ENCODE assay signal across 1 cellular context in the genomic region with DNA sequence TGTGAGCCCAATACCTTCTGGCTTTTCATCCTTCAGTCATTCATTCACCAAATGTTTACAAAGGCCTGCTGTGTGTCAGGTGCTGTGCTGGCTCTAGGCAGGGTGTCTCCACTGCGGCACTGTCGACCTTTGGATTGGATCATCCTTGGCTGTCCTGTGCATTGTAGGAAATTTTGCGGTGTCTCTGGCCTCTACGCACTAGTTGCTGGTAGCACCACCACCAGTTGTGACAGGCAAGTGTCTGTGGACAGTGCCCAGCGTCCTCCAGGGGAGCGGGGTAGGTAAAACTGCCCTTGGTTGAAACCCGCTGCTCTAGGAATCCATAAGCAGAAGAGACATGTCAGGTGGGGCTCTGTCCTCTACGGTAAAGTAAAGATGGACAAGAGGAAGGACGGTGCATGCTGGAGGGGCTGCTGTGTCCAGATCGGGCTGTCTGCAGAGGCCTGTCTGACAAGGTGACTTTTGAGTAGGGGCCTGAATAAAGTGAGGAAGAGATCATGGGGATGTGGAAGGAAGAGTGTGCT.
TF ChIP-seq lines count a peak whose summit lies in the region.

No MANE protein-coding gene starts in this region.

TF ChIP-seq in HepG2, 621 proteins besides CTCF, POLR2A, EP300 and RAD21 (continued from another document and continues in another):
- TF ChIP-seq, protein P1, sequence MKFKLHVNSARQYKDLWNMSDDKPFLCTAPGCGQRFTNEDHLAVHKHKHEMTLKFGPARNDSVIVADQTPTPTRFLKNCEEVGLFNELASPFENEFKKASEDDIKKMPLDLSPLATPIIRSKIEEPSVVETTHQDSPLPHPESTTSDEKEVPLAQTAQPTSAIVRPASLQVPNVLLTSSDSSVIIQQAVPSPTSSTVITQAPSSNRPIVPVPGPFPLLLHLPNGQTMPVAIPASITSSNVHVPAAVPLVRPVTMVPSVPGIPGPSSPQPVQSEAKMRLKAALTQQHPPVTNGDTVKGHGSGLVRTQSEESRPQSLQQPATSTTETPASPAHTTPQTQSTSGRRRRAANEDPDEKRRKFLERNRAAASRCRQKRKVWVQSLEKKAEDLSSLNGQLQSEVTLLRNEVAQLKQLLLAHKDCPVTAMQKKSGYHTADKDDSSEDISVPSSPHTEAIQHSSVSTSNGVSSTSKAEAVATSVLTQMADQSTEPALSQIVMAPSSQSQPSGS (CRISPR knock-in tag; IDR thresholded peaks at IDR 0.05): no peak
- TF ChIP-seq ARHGAP35 (CRISPR knock-in tag; IDR thresholded peaks at IDR 0.05; ENCODE audit: borderline replicate concordance): no peak
- TF ChIP-seq, protein P2, sequence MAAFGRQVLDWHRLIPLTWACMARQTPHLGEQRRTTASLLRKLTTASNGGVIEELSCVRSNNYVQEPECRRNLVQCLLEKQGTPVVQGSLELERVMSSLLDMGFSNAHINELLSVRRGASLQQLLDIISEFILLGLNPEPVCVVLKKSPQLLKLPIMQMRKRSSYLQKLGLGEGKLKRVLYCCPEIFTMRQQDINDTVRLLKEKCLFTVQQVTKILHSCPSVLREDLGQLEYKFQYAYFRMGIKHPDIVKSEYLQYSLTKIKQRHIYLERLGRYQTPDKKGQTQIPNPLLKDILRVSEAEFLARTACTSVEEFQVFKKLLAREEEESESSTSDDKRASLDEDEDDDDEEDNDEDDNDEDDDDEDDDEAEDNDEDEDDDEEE (CRISPR knock-in tag; IDR thresholded peaks at IDR 0.05): no peak
- TF ChIP-seq, protein P3, sequence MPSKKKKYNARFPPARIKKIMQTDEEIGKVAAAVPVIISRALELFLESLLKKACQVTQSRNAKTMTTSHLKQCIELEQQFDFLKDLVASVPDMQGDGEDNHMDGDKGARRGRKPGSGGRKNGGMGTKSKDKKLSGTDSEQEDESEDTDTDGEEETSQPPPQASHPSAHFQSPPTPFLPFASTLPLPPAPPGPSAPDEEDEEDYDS (CRISPR knock-in tag; IDR thresholded peaks at IDR 0.05): peak; percentile 42; the same call in 1 of the 2 replicates
- TF ChIP-seq ZNF101 (CRISPR knock-in tag; IDR thresholded peaks at IDR 0.05; ENCODE audit: borderline replicate concordance, low read depth): no peak
- TF ChIP-seq GABPB1 (CRISPR knock-in tag; IDR thresholded peaks at IDR 0.05): no peak; the same call in 1 of the 2 replicates
- TF ChIP-seq, protein P4, sequence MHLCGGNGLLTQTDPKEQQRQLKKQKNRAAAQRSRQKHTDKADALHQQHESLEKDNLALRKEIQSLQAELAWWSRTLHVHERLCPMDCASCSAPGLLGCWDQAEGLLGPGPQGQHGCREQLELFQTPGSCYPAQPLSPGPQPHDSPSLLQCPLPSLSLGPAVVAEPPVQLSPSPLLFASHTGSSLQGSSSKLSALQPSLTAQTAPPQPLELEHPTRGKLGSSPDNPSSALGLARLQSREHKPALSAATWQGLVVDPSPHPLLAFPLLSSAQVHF (CRISPR knock-in tag; IDR thresholded peaks at IDR 0.05): no peak
- peak; percentile 20; the same call in 1 of the 2 replicates for TF ChIP-seq BHLHE40 (IDR thresholded peaks at IDR 0.05; ENCODE audit: low read length)
- TF ChIP-seq, protein P5, sequence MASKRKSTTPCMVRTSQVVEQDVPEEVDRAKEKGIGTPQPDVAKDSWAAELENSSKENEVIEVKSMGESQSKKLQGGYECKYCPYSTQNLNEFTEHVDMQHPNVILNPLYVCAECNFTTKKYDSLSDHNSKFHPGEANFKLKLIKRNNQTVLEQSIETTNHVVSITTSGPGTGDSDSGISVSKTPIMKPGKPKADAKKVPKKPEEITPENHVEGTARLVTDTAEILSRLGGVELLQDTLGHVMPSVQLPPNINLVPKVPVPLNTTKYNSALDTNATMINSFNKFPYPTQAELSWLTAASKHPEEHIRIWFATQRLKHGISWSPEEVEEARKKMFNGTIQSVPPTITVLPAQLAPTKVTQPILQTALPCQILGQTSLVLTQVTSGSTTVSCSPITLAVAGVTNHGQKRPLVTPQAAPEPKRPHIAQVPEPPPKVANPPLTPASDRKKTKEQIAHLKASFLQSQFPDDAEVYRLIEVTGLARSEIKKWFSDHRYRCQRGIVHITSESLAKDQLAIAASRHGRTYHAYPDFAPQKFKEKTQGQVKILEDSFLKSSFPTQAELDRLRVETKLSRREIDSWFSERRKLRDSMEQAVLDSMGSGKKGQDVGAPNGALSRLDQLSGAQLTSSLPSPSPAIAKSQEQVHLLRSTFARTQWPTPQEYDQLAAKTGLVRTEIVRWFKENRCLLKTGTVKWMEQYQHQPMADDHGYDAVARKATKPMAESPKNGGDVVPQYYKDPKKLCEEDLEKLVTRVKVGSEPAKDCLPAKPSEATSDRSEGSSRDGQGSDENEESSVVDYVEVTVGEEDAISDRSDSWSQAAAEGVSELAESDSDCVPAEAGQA (IDR thresholded peaks at IDR 0.05; ENCODE audit: low read depth): peak; percentile 53; the same call in 1 of the 2 replicates
- TF ChIP-seq, protein P5 (CRISPR knock-in tag; IDR thresholded peaks at IDR 0.05; ENCODE audit: borderline replicate concordance): no peak
- TF ChIP-seq, protein P6, sequence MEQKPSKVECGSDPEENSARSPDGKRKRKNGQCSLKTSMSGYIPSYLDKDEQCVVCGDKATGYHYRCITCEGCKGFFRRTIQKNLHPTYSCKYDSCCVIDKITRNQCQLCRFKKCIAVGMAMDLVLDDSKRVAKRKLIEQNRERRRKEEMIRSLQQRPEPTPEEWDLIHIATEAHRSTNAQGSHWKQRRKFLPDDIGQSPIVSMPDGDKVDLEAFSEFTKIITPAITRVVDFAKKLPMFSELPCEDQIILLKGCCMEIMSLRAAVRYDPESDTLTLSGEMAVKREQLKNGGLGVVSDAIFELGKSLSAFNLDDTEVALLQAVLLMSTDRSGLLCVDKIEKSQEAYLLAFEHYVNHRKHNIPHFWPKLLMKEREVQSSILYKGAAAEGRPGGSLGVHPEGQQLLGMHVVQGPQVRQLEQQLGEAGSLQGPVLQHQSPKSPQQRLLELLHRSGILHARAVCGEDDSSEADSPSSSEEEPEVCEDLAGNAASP (CRISPR knock-in tag; IDR thresholded peaks at IDR 0.05; ENCODE audit: borderline replicate concordance): peak; percentile 60; the same call in 1 of the 2 replicates
- TF ChIP-seq HNRNPL (IDR thresholded peaks at IDR 0.05; ENCODE audit: low read depth, low read length): no peak
- TF ChIP-seq ZSCAN9 (CRISPR knock-in tag; IDR thresholded peaks at IDR 0.05; ENCODE audit: borderline replicate concordance): peak; percentile 94
- TF ChIP-seq, protein P7, sequence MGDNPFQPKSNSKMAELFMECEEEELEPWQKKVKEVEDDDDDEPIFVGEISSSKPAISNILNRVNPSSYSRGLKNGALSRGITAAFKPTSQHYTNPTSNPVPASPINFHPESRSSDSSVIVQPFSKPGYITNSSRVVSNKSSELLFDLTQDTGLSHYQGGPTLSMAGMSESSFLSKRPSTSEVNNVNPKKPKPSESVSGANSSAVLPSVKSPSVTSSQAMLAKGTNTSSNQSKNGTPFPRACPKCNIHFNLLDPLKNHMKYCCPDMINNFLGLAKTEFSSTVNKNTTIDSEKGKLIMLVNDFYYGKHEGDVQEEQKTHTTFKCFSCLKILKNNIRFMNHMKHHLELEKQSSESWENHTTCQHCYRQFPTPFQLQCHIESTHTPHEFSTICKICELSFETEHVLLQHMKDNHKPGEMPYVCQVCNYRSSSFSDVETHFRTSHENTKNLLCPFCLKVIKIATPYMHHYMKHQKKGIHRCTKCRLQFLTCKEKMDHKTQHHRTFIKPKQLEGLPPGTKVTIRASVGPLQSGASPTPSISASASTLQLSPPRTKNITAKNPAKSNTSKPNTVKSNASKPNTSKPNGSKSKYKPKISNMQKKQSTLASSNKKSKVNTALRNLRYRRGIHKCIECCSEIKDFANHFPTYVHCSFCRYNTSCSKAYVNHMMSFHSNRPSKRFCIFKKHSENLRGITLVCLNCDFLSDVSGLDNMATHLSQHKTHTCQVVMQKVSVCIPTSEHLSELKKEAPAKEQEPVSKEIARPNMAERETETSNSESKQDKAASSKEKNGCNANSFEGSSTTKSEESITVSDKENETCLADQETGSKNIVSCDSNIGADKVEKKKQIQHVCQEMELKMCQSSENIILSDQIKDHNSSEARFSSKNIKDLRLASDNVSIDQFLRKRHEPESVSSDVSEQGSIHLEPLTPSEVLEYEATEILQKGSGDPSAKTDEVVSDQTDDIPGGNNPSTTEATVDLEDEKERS (CRISPR knock-in tag; IDR thresholded peaks at IDR 0.05): 0 out of 2 replicates have a peak, but pooled peaks have one; percentile 24
- peak; percentile 100 for TF ChIP-seq ZNF768 (CRISPR knock-in tag; IDR thresholded peaks at IDR 0.05)
- TF ChIP-seq, protein P8, sequence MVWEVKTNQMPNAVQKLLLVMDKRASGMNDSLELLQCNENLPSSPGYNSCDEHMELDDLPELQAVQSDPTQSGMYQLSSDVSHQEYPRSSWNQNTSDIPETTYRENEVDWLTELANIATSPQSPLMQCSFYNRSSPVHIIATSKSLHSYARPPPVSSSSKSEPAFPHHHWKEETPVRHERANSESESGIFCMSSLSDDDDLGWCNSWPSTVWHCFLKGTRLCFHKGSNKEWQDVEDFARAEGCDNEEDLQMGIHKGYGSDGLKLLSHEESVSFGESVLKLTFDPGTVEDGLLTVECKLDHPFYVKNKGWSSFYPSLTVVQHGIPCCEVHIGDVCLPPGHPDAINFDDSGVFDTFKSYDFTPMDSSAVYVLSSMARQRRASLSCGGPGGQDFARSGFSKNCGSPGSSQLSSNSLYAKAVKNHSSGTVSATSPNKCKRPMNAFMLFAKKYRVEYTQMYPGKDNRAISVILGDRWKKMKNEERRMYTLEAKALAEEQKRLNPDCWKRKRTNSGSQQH (CRISPR knock-in tag; IDR thresholded peaks at IDR 0.05; ENCODE audit: low read depth): peak; percentile 90; the same call in 1 of the 2 replicates
- TF ChIP-seq ZNF749 (CRISPR knock-in tag; IDR thresholded peaks at IDR 0.05; ENCODE audit: borderline replicate concordance): peak; percentile 17; the same call in 1 of the 2 replicates
- TF ChIP-seq FOXP1 (IDR thresholded peaks at IDR 0.05): no peak
- peak; percentile 67; the same call in 1 of the 2 replicates for TF ChIP-seq FOXP1 (CRISPR knock-in tag; IDR thresholded peaks at IDR 0.05)
- 0 out of 2 replicates have a peak, but pooled peaks have one; percentile 54 for TF ChIP-seq DMAP1 (CRISPR knock-in tag; IDR thresholded peaks at IDR 0.05)
- no peak for TF ChIP-seq ATF7-NPFF (CRISPR knock-in tag; IDR thresholded peaks at IDR 0.05; ENCODE audit: low read depth)
- no peak for TF ChIP-seq IKZF4 (CRISPR knock-in tag; IDR thresholded peaks at IDR 0.05; ENCODE audit: borderline replicate concordance, low read depth, not compliant biosample characterization)
- TF ChIP-seq NFYC (CRISPR knock-in tag; IDR thresholded peaks at IDR 0.05): no peak
- peak; percentile 62; the same call in 1 of the 2 replicates for TF ChIP-seq ZBTB38 (CRISPR knock-in tag; IDR thresholded peaks at IDR 0.05)
- TF ChIP-seq, protein P9, sequence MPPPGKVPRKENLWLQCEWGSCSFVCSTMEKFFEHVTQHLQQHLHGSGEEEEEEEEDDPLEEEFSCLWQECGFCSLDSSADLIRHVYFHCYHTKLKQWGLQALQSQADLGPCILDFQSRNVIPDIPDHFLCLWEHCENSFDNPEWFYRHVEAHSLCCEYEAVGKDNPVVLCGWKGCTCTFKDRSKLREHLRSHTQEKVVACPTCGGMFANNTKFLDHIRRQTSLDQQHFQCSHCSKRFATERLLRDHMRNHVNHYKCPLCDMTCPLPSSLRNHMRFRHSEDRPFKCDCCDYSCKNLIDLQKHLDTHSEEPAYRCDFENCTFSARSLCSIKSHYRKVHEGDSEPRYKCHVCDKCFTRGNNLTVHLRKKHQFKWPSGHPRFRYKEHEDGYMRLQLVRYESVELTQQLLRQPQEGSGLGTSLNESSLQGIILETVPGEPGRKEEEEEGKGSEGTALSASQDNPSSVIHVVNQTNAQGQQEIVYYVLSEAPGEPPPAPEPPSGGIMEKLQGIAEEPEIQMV (CRISPR knock-in tag; IDR thresholded peaks at IDR 0.05; ENCODE audit: low read depth): peak; percentile 84; the same call in 1 of the 2 replicates
- TF ChIP-seq, protein P10, sequence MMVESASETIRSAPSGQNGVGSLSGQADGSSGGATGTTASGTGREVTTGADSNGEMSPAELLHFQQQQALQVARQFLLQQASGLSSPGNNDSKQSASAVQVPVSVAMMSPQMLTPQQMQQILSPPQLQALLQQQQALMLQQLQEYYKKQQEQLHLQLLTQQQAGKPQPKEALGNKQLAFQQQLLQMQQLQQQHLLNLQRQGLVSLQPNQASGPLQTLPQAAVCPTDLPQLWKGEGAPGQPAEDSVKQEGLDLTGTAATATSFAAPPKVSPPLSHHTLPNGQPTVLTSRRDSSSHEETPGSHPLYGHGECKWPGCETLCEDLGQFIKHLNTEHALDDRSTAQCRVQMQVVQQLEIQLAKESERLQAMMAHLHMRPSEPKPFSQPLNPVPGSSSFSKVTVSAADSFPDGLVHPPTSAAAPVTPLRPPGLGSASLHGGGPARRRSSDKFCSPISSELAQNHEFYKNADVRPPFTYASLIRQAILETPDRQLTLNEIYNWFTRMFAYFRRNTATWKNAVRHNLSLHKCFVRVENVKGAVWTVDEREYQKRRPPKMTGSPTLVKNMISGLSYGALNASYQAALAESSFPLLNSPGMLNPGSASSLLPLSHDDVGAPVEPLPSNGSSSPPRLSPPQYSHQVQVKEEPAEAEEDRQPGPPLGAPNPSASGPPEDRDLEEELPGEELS (CRISPR knock-in tag; IDR thresholded peaks at IDR 0.05): peak; percentile 74; the same call in 1 of the 2 replicates
- no peak for TF ChIP-seq ELF1 (CRISPR knock-in tag; IDR thresholded peaks at IDR 0.05)
- peak; percentile 61 for TF ChIP-seq KDM6A (CRISPR knock-in tag; IDR thresholded peaks at IDR 0.05; ENCODE audit: low read depth)
- TF ChIP-seq, protein P11, sequence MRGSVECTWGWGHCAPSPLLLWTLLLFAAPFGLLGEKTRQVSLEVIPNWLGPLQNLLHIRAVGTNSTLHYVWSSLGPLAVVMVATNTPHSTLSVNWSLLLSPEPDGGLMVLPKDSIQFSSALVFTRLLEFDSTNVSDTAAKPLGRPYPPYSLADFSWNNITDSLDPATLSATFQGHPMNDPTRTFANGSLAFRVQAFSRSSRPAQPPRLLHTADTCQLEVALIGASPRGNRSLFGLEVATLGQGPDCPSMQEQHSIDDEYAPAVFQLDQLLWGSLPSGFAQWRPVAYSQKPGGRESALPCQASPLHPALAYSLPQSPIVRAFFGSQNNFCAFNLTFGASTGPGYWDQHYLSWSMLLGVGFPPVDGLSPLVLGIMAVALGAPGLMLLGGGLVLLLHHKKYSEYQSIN (CRISPR knock-in tag; IDR thresholded peaks at IDR 0.05; ENCODE audit: borderline replicate concordance): no peak
- TF ChIP-seq PHF21A (CRISPR knock-in tag; IDR thresholded peaks at IDR 0.05): peak; percentile 84
